Comparison of ENCODE assay signal across 8 cellular contexts in the genomic region with DNA sequence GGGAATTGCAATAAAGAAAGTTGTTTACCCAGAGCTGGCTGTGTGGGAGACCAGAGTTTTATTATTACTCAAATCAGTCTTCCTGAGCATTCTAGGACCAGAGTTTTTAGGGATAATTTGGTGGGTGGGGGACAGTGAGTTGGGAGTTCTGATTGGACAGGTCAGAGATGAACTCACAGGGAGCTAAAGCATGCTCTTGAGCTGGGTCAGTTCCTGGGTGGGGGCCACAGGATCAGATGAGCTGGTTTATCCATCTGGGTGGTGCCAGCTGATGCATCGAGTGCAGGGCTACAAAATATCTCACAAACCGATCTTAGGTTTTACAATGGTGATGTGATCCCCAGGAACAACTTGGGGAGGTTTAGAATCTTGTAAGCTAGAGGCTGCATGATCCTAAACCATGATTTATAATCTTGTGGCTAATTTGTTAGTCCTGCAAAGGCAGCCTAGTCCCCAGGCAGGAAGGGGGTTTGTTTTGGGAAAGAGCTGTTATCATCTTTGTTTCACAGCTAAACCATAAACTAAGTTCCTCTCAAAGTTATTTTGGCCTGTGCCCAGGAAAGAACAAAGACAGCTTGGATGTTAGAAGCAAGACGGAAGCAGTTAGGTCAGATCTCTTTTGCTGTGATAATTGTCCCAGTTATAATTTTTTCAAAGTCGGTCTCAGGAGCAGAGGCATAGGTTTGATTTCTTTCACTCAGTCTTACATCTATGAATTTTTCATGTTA.
DNase-seq lines count a peak whose midpoint lies in the region; ATAC-seq and TF ChIP-seq lines count a peak whose summit lies in the region.
"Not testable (repeated sequence)": the region's sequence is repeated elsewhere in the genome, so short reads cannot be mapped to it uniquely, and the experiment has no call there.

No MANE protein-coding gene starts in this region.

- intact Hi-C loops in CD8-positive, alpha-beta T cell (cut with DNase I, micrococcal nuclease); natural killer cell (cut with micrococcal nuclease): not testable (repeated sequence)
- intact Hi-C loops in colonic mucosa (cut with DNase I), result loop anchor here (10.0 kb wide), 1 partner anchor 72 kb away; no protein-coding TSS in a partner anchor

- POLR2A ChIA-PET in CD8-positive, alpha-beta T cell (lab: Charles Lee), result interaction anchor here (1.2 kb wide), 1 partner anchor 73 kb away, joined by 3 read pairs; no protein-coding TSS in a partner anchor

- not testable (repeated sequence) for TF ChIP-seq CTCF in CD8-positive, alpha-beta T cell (IDR thresholded peaks at IDR 0.05); colonic mucosa (IDR thresholded peaks at IDR 0.05); natural killer cell (IDR thresholded peaks at IDR 0.05)

- H3K36me3 ChIP-seq in CD8-positive, alpha-beta T cell (ENCODE audit: insufficient read depth, low read length); colonic mucosa; urinary bladder (ENCODE audit: insufficient read depth): not testable (repeated sequence)

- H3K9me3 Mint-ChIP-seq in CD8-positive, alpha-beta T cell; IgD-negative memory B cell; T-helper 2 cell treated with Interferon-gamma antibody and Interleukin-4, amounts not matched to agents 5 μg/mL and 100 μg/mL, for 36 hours; activated T-cell treated with anti-CD3 and anti-CD28 coated beads, Interleukin-2, amount 50 U/mL, for 72 hours; immature natural killer cell; natural killer cell: not testable (repeated sequence)

- CTCF ChIA-PET in CD8-positive, alpha-beta T cell (lab: Charles Lee), result interaction anchor here (1.2 to 1.6 kb wide), 2 partner anchors 11 to 13 kb away, joined by 3 read pairs; no protein-coding TSS in a partner anchor

- DNase-seq in CD8-positive, alpha-beta T cell; T-helper 2 cell treated with Interferon-gamma antibody and Interleukin-4, amounts not matched to agents 5 μg/mL and 100 μg/mL, for 36 hours (ENCODE audit: low spot score); activated T-cell treated with anti-CD3 and anti-CD28 coated beads, Interleukin-2, amount 50 U/mL, for 72 hours; immature natural killer cell; natural killer cell: not testable (repeated sequence)
- peak; percentile 42 for DNase-seq in colonic mucosa

- not testable (repeated sequence) for H3K36me3 Mint-ChIP-seq in CD8-positive, alpha-beta T cell; IgD-negative memory B cell; T-helper 2 cell treated with Interferon-gamma antibody and Interleukin-4, amounts not matched to agents 5 μg/mL and 100 μg/mL, for 36 hours (ENCODE audit: low read depth); activated T-cell treated with anti-CD3 and anti-CD28 coated beads, Interleukin-2, amount 50 U/mL, for 72 hours (ENCODE audit: insufficient read depth in 2 of 2); immature natural killer cell; natural killer cell

- not testable (repeated sequence) for H3K27me3 Mint-ChIP-seq in CD8-positive, alpha-beta T cell (ENCODE audit: low read depth); IgD-negative memory B cell
- H3K27me3 Mint-ChIP-seq in T-helper 2 cell treated with Interferon-gamma antibody and Interleukin-4, amounts not matched to agents 5 μg/mL and 100 μg/mL, for 36 hours (ENCODE audit: low read depth), result peaks cover 42% of the 10 kb centered on the region
- peaks cover 13% of the 10 kb centered on the region for H3K27me3 Mint-ChIP-seq in activated T-cell treated with anti-CD3 and anti-CD28 coated beads, Interleukin-2, amount 50 U/mL, for 72 hours (ENCODE audit: low read depth)
- peaks cover 7 to 14% (median 14%) of the 10 kb centered on the region in 3 donors for H3K27me3 Mint-ChIP-seq in immature natural killer cell (ENCODE audit: low read depth in 3 of 3)
- H3K27me3 Mint-ChIP-seq in natural killer cell (ENCODE audit: low read depth in 2 of 2), result peaks cover 3 to 13% of the 10 kb centered on the region in 2 donors

- peaks cover 37% of the 10 kb centered on the region for H3K4me1 Mint-ChIP-seq in CD8-positive, alpha-beta T cell (ENCODE audit: low read depth)
- peaks cover 6 to 27% (median 23%) of the 10 kb centered on the region in 3 donors for H3K4me1 Mint-ChIP-seq in IgD-negative memory B cell
- peaks cover 33% of the 10 kb centered on the region for H3K4me1 Mint-ChIP-seq in T-helper 2 cell treated with Interferon-gamma antibody and Interleukin-4, amounts not matched to agents 5 μg/mL and 100 μg/mL, for 36 hours (ENCODE audit: low read depth)
- H3K4me1 Mint-ChIP-seq in activated T-cell treated with anti-CD3 and anti-CD28 coated beads, Interleukin-2, amount 50 U/mL, for 72 hours (ENCODE audit: low read depth), result peaks cover 43% of the 10 kb centered on the region
- H3K4me1 Mint-ChIP-seq in immature natural killer cell, result peaks cover 30 to 34% of the 10 kb centered on the region in 2 donors
- H3K4me1 Mint-ChIP-seq in natural killer cell, result peaks cover 22 to 33% of the 10 kb centered on the region in 2 donors

- peaks cover 27% of the 10 kb centered on the region for H3K4me1 ChIP-seq in CD8-positive, alpha-beta T cell (ENCODE audit: insufficient read depth, low read length)
- H3K4me1 ChIP-seq in colonic mucosa; urinary bladder (ENCODE audit: insufficient read depth): not testable (repeated sequence)

- peak overlapping the region; percentile 97 for H3K4me3 Mint-ChIP-seq in CD8-positive, alpha-beta T cell
- H3K4me3 Mint-ChIP-seq in IgD-negative memory B cell (peak overlapping the region in 2 of 4 donors; percentile 61 to 88), immature natural killer cell (peak overlapping the region; percentile 44 to 99 (median 92)), natural killer cell (peak overlapping the region; percentile 100)
- H3K4me3 Mint-ChIP-seq in T-helper 2 cell treated with Interferon-gamma antibody and Interleukin-4, amounts not matched to agents 5 μg/mL and 100 μg/mL, for 36 hours, result peak overlapping the region; percentile 96
- peak overlapping the region; percentile 83 to 87 for H3K4me3 Mint-ChIP-seq in activated T-cell treated with anti-CD3 and anti-CD28 coated beads, Interleukin-2, amount 50 U/mL, for 72 hours

- not testable (repeated sequence) for H3K27ac ChIP-seq in CD8-positive, alpha-beta T cell (ENCODE audit: low read depth, low read length)
- peak overlapping the region; percentile 22 for H3K27ac ChIP-seq in colonic mucosa
- peak overlapping the region; percentile 32 for H3K27ac ChIP-seq in urinary bladder (ENCODE audit: low read depth)

- ATAC-seq in CD8-positive, alpha-beta T cell; activated T-cell treated with anti-CD3 and anti-CD28 coated beads, Interleukin-2, amount 50 U/mL, for 72 hours (replicated peaks in 1 of 2); natural killer cell: not testable (repeated sequence)

- H3K4me3 ChIP-seq in CD8-positive, alpha-beta T cell (ENCODE audit: low read depth, low read length); colonic mucosa; urinary bladder (ENCODE audit: low read depth, low read length): not testable (repeated sequence)

- not testable (repeated sequence) for H3K9me3 ChIP-seq in CD8-positive, alpha-beta T cell (ENCODE audit: low read length); colonic mucosa

- H3K27me3 ChIP-seq in CD8-positive, alpha-beta T cell (ENCODE audit: insufficient read depth, low read length); colonic mucosa: not testable (repeated sequence)

- H3K9ac ChIP-seq in colonic mucosa (ENCODE audit: low read depth in 2 of 2, low read length in 2 of 2), result not testable (repeated sequence)

- 8% methylated on average over 4 of the region's 4 CpGs for WGBS in urinary bladder

- H3K27ac Mint-ChIP-seq in CD8-positive, alpha-beta T cell, result peak overlapping the region; percentile 7
- H3K27ac Mint-ChIP-seq in IgD-negative memory B cell (peak overlapping the region in 2 of 3 donors; percentile 20 to 91), immature natural killer cell (peak overlapping the region; percentile 14 to 99 (median 49))
- H3K27ac Mint-ChIP-seq in T-helper 2 cell treated with Interferon-gamma antibody and Interleukin-4, amounts not matched to agents 5 μg/mL and 100 μg/mL, for 36 hours; natural killer cell: not testable (repeated sequence)
- peak overlapping the region; percentile 99 for H3K27ac Mint-ChIP-seq in activated T-cell treated with anti-CD3 and anti-CD28 coated beads, Interleukin-2, amount 50 U/mL, for 72 hours
